8 cellular contexts compared by ENCODE assay signal in the genomic region with DNA sequence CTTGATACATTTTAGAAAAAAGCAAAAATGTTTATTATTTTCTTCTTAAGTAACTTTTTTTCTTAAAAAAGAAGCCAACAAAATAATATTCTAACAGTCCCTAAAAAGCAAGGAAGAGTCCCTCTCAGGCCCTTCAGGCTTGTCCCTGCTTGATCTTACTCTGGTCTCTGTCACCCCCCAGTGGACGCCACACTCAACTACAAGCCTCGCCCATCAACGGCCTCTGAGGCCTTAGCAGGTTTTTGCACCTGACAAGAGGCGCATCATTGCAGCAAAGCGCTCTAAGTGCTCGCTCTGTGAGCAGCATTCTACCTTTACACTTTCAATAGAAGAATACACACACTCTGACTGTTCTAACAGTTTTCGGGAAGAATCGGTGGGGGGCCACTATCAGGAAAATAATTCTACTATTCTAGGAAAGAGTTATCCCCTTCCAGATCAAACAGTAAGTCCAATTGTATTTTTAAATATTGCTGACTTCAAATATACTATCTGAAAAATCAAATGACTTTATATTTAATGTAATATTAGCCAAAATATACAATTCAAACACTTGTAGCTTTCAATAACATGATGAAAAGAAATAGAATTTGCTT.
A peak's percentile ranks its signal among the peaks of the same experiment; 100 is the strongest.
DNase-seq lines count a peak whose midpoint lies in the region; TF ChIP-seq lines count a peak whose summit lies in the region.

No MANE protein-coding gene starts in this region.

- no peak overlapping the region for H2BK15ac ChIP-seq in H9 (ENCODE audit: low read depth, low read length)

- H3K4me2 ChIP-seq in H9 (ENCODE audit: insufficient read depth, insufficient read length, low read length), result no peak overlapping the region

- DNase-seq in GM04504 (ENCODE audit: low read depth) (peak; percentile 15), H9 (peak; percentile 87), NCI-H1105 treated with DMSO at 0.1 percent for 48 hours (lab: John Stamatoyannopoulos, UW) (peak; percentile 26), cardiac fibroblast (ENCODE audit: low read depth in 2 of 2) (peak; percentile 57 to 67), left kidney (ENCODE audit: low read depth, low spot score) (peak; percentile 81), NCI-H187 treated with DMSO at 0.1 percent for 48 hours (lab: John Stamatoyannopoulos, UW) (no peak)
- DNase-seq in activated CD4-positive, CD25-positive, alpha-beta regulatory T cell (lab: John Stamatoyannopoulos, UW), result peak; percentile 29 to 50 (median 38)
- DNase-seq in stimulated activated CD4-positive, alpha-beta T cell treated with anti-CD3 and anti-CD28 coated beads, Interleukin-4, amount 100 ng/mL, for 48 hours (ENCODE audit: low read depth in 2 of 2), result peak; percentile 49 to 60

- H3K27ac Mint-ChIP-seq in H9, result no peak overlapping the region

- H2BK20ac ChIP-seq in H9 (ENCODE audit: low read depth, low read length, poor library complexity, severe bottlenecking), result no peak overlapping the region

- no peaks in the 10 kb centered on the region for H4K20me1 ChIP-seq in H9 (ENCODE audit: control insufficient read depth, insufficient read depth, insufficient read length)

- H3K56ac ChIP-seq in H9 (ENCODE audit: insufficient read length, low read depth, low read length), result no peak overlapping the region

- H2AFZ ChIP-seq in H9 (ENCODE audit: low read length), result no peak overlapping the region

- H4K8ac ChIP-seq in H9 (replicated peaks; ENCODE audit: insufficient read length, low read depth, low read length), result no peak overlapping the region

- peak; percentile 95 for TF ChIP-seq CTCF in H9 (conservative IDR thresholded peaks at IDR 0.05)
- peak; percentile 79 for TF ChIP-seq CTCF in cardiac fibroblast (IDR thresholded peaks at IDR 0.05; ENCODE audit: low read depth, low read length)

- no peaks in the 10 kb centered on the region for H3K9me3 ChIP-seq in H9 (ENCODE audit: control insufficient read depth, low read depth, low read length)

- H3K4ac ChIP-seq in H9 (ENCODE audit: low read depth, low read length), result no peak overlapping the region

- H3K4me1 Mint-ChIP-seq in H9, result peaks cover 49 to 51% of the 10 kb centered on the region in 2 experiments

- H3K9ac ChIP-seq in H9 (ENCODE audit: extremely low read depth, insufficient read length, low read length), result no peak overlapping the region

- H3K79me1 ChIP-seq in H9 (ENCODE audit: insufficient read depth, low read depth, low read length, poor library complexity, severe bottlenecking), result no peaks in the 10 kb centered on the region

- H2BK12ac ChIP-seq in H9 (ENCODE audit: insufficient read length, low read depth, low read length), result no peak overlapping the region

- no peak overlapping the region for H4K91ac ChIP-seq in H9 (ENCODE audit: insufficient read length, low read depth, low read length)

- H3K4me3 Mint-ChIP-seq in H9, result no peak overlapping the region

- H3K27me3 ChIP-seq in H9 (ENCODE audit: insufficient read depth, low read length), result no peaks in the 10 kb centered on the region

- H3K23me2 ChIP-seq in H9 (ENCODE audit: insufficient read length, low read depth, low read length, poor library complexity, severe bottlenecking), result peaks cover 3% of the 10 kb centered on the region

- H3K9me3 Mint-ChIP-seq in H9, result no peaks in the 10 kb centered on the region; a peak in 1 of 5 replicates

- H3K27ac ChIP-seq in H9 (ENCODE audit: insufficient read length, low read depth, low read length), result no peak overlapping the region

- no peak overlapping the region for H3T11ph ChIP-seq in H9 (ENCODE audit: low read length)

- no peaks in the 10 kb centered on the region for H3K27me3 Mint-ChIP-seq in H9 (ENCODE audit: low read depth)

- no peak overlapping the region for H2BK5ac ChIP-seq in H9 (ENCODE audit: insufficient read length, low read length)

- no peak overlapping the region for H3K4me3 ChIP-seq in cardiac fibroblast (replicated peaks in 1 of 2; ENCODE audit: low read depth in 2 of 2, low read length in 2 of 2)

- no peak overlapping the region for H3K14ac ChIP-seq in H9 (ENCODE audit: insufficient read depth, low read length)

- H4K5ac ChIP-seq in H9 (ENCODE audit: insufficient read length, low read depth, low read length), result no peak overlapping the region

- H2AK5ac ChIP-seq in H9 (ENCODE audit: insufficient read length, low read length), result no peak overlapping the region

- no peak overlapping the region for H2BK120ac ChIP-seq in H9 (ENCODE audit: low read depth, low read length, poor library complexity, severe bottlenecking)

- H3K36me3 Mint-ChIP-seq in H9 (ENCODE audit: insufficient read depth in 1 of 3, low read depth in 3 of 3), result peaks cover 2 to 13% (median 5%) of the 10 kb centered on the region in 3 experiments; a peak in 5 of 7 replicates

- H3K79me2 ChIP-seq in H9 (ENCODE audit: insufficient read depth, low read length), result no peaks in the 10 kb centered on the region

- H3K4me1 ChIP-seq in H9 (ENCODE audit: insufficient read depth, low read length), result peaks cover 10% of the 10 kb centered on the region

- no peak overlapping the region for H3K18ac ChIP-seq in H9 (ENCODE audit: insufficient read length, low read depth, low read length)

- no CpG with 5 or more reads among the region's 8 CpGs for WGBS in H9 (ENCODE audit: extremely low coverage, insufficient read length, low lambda C conversion rate)

- H3K23ac ChIP-seq in H9 (ENCODE audit: insufficient read length, low read depth, low read length), result no peak overlapping the region
